Comparison of ENCODE assay signal across 8 cellular contexts in genomic region chr19:8004723-8005513, GRCh38. TPM values are rescaled to one million over a fixed set of nuclear protein-coding genes. Genes with fewer than 3 reads are reported as not detected.
DNase-seq lines count a peak whose midpoint lies in the region; ATAC-seq and TF ChIP-seq lines count a peak whose summit lies in the region.

No MANE protein-coding gene starts in this region.

- H3K9me3 ChIP-seq in SK-N-SH (no peaks in the 10 kb centered on the region), lower lobe of right lung (no peaks in the 10 kb centered on the region)

- H3K27me3 ChIP-seq in SK-N-SH (ENCODE audit: insufficient read depth) (no peaks in the 10 kb centered on the region), lower lobe of right lung (ENCODE audit: low read depth) (no peaks in the 10 kb centered on the region)

- H2AFZ ChIP-seq in SK-N-SH (ENCODE audit: low read depth): no peak overlapping the region

- peak; percentile 21 for ATAC-seq in HG03025 (IDR thresholded peaks at IDR 0.05; ENCODE audit: low FRiP score, unreplicated experiment)
- ATAC-seq in lower lobe of right lung: peak; percentile 2 to 16

- POLR2A ChIA-PET in SK-N-SH (lab: Yijun Ruan, JAX): interaction anchor here (0.7 to 2.5 kb wide), 3 partner anchors 31 to 76 kb away, joined by 3 to 14 read pairs (median 3); partner anchors contain the start of gene TIMM44

- peak overlapping the region; percentile 80 for H3K9ac ChIP-seq in SK-N-SH

- TF ChIP-seq EP300 in SK-N-SH (IDR thresholded peaks at IDR 0.05; ENCODE audit: borderline replicate concordance in 1 of 2, low read depth in 1 of 2, low read length in 1 of 2): no peak

- H3K9me2 ChIP-seq in SK-N-SH: no peaks in the 10 kb centered on the region

- TF ChIP-seq CTCF in SK-N-SH (IDR thresholded peaks at IDR 0.05): no peak
- no peak for TF ChIP-seq CTCF in cardiac fibroblast (IDR thresholded peaks at IDR 0.05; ENCODE audit: low read depth, low read length)
- no peak for TF ChIP-seq CTCF in lower lobe of right lung (IDR thresholded peaks at IDR 0.05)

- peaks cover 63% of the 10 kb centered on the region for H3K79me2 ChIP-seq in SK-N-SH (ENCODE audit: insufficient read depth)

- CTCF ChIA-PET in SK-N-SH (lab: Yijun Ruan, JAX): interaction anchor here (0.6 to 2.6 kb wide), 7 partner anchors 9 to 60 kb away, joined by 3 to 13 read pairs (median 3); no protein-coding TSS in a partner anchor

- under 1% methylated on average over 26 of the region's 74 CpGs for WGBS in SK-N-SH (ENCODE audit: low lambda C conversion rate)

- DNase-seq in activated T-cell treated with anti-CD3 and anti-CD28 coated beads for 24 hours (ENCODE audit: low read depth): peak; percentile 14
- DNase-seq in activated T-cell treated with anti-CD3 and anti-CD28 coated beads for 4 hours: no peak
- DNase-seq in SK-N-SH: peak; percentile 78
- DNase-seq in cardiac fibroblast (ENCODE audit: low read depth in 2 of 2): peak; percentile 33 to 40
- DNase-seq in lower lobe of right lung: no peak
- DNase-seq in cerebellar nuclear complex (lab: John Stamatoyannopoulos, UW): no peak

- H3K4me3 ChIP-seq in SK-N-SH (ENCODE audit: low read depth in 2 of 2, low read length in 1 of 2): peak overlapping the region; percentile 71 to 72
- peak overlapping the region; percentile 66 to 67 for H3K4me3 ChIP-seq in cardiac fibroblast (replicated peaks in 1 of 2; ENCODE audit: low read depth in 2 of 2, low read length in 2 of 2)
- H3K4me3 ChIP-seq in lower lobe of right lung: peak overlapping the region; percentile 73

- intact Hi-C loops in lower lobe of right lung (cut with DNase I): no loop called here

- H3K27ac ChIP-seq in SK-N-SH (ENCODE audit: low read depth in 2 of 2, low read length in 1 of 2) (peak overlapping the region; percentile 36 to 66; a peak in 3 of 4 replicates), lower lobe of right lung (peak overlapping the region; percentile 78), temporal lobe (ENCODE audit: low read depth, low read length) (peak overlapping the region; percentile 13)

- H3F3A ChIP-seq in SK-N-SH (replicated peaks; ENCODE audit: insufficient read depth): peaks cover 8% of the 10 kb centered on the region

- peaks cover 0 to 3% of the 10 kb centered on the region in 2 experiments for H3K36me3 ChIP-seq in SK-N-SH (replicated peaks in 1 of 2; ENCODE audit: control insufficient read depth in 1 of 2, insufficient read depth in 2 of 2, low read length in 1 of 2)
- H3K36me3 ChIP-seq in lower lobe of right lung: peaks cover 1% of the 10 kb centered on the region

- peak overlapping the region; percentile 82 for H3K4me2 ChIP-seq in SK-N-SH

- peaks cover 5 to 26% of the 10 kb centered on the region in 2 experiments; a peak in 2 of 4 replicates for H3K4me1 ChIP-seq in SK-N-SH (ENCODE audit: control insufficient read depth in 1 of 2, insufficient read depth in 2 of 2, low read depth in 1 of 2, low read length in 1 of 2)
- peaks cover 53% of the 10 kb centered on the region for H3K4me1 ChIP-seq in lower lobe of right lung

- H4K20me1 ChIP-seq in SK-N-SH (ENCODE audit: insufficient read depth): peaks cover 47% of the 10 kb centered on the region

- no peak for TF ChIP-seq RAD21 in SK-N-SH (IDR thresholded peaks at IDR 0.05; ENCODE audit: low read length)

TF ChIP-seq in SK-N-SH, 30 proteins besides CTCF, POLR2A, EP300 and RAD21:
- TF ChIP-seq, protein P1, sequence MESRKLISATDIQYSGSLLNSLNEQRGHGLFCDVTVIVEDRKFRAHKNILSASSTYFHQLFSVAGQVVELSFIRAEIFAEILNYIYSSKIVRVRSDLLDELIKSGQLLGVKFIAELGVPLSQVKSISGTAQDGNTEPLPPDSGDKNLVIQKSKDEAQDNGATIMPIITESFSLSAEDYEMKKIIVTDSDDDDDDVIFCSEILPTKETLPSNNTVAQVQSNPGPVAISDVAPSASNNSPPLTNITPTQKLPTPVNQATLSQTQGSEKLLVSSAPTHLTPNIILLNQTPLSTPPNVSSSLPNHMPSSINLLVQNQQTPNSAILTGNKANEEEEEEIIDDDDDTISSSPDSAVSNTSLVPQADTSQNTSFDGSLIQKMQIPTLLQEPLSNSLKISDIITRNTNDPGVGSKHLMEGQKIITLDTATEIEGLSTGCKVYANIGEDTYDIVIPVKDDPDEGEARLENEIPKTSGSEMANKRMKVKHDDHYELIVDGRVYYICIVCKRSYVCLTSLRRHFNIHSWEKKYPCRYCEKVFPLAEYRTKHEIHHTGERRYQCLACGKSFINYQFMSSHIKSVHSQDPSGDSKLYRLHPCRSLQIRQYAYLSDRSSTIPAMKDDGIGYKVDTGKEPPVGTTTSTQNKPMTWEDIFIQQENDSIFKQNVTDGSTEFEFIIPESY (IDR thresholded peaks at IDR 0.05; ENCODE audit: borderline replicate concordance, low read depth): no peak
- no peak for TF ChIP-seq RCOR1 (IDR thresholded peaks at IDR 0.05; ENCODE audit: low read length)
- peak; percentile 56 for TF ChIP-seq NRF1 (IDR thresholded peaks at IDR 0.05; ENCODE audit: low read depth, low read length)
- TF ChIP-seq, protein P2, sequence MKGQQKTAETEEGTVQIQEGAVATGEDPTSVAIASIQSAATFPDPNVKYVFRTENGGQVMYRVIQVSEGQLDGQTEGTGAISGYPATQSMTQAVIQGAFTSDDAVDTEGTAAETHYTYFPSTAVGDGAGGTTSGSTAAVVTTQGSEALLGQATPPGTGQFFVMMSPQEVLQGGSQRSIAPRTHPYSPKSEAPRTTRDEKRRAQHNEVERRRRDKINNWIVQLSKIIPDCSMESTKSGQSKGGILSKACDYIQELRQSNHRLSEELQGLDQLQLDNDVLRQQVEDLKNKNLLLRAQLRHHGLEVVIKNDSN (IDR thresholded peaks at IDR 0.05; ENCODE audit: borderline replicate concordance, low read depth): no peak
- TF ChIP-seq FOXJ3 (CRISPR knock-in tag; IDR thresholded peaks at IDR 0.05): no peak
- TF ChIP-seq MXI1 (IDR thresholded peaks at IDR 0.05; ENCODE audit: low read depth, low read length): peak; percentile 16; the same call in 1 of the 2 replicates

RNA-seq across cellular contexts. Expression of gene ELAVL1, which starts 0.5 kb away (rescaled TPM):
- 41.7 and 49.6 TPM in 2 replicates for polyA plus RNA-seq in SK-N-SH (2012; rRNA removed)
- 53.5 and 64.4 TPM in 2 replicates for polyA plus RNA-seq in SK-N-SH (2012; cell fraction: cytosol; rRNA removed)
- polyA plus RNA-seq in SK-N-SH (2012; cell fraction: nucleus; rRNA removed): 36.8 and 42.3 TPM in 2 replicates
- total RNA-seq in lower lobe of right lung (66.3 TPM), temporal lobe (18.7 TPM)

RNA-seq across cellular contexts. Expression of gene CCL25, which starts 47.6 kb away (rescaled TPM):
- not detected in 2 replicates for polyA plus RNA-seq in SK-N-SH (2012; rRNA removed)
- 0.05 TPM in 1 of 2 replicates, not detected in the other for polyA plus RNA-seq in SK-N-SH (2012; cell fraction: cytosol; rRNA removed)
- 0.29 and 0.31 TPM in 2 replicates for polyA plus RNA-seq in SK-N-SH (2012; cell fraction: nucleus; rRNA removed)
- total RNA-seq in lower lobe of right lung (not detected), temporal lobe (0.25 TPM)

Comparison
In these comparisons a context has a peak if more than half of its experiments do, and no peak if none do; other contexts are left out.
1. DNase-seq: peak in activated T-cell treated with anti-CD3 and anti-CD28 coated beads for 24 hours (single experiment), SK-N-SH (single experiment) and cardiac fibroblast (2 of 2); none in activated T-cell treated with anti-CD3 and anti-CD28 coated beads for 4 hours (single experiment), lower lobe of right lung (single experiment) and cerebellar nuclear complex (0 of 2).
2. H3K27ac ChIP-seq: peak in every context shown above with its lines; median percentile 78 in lower lobe of right lung; 51 in SK-N-SH; 13 in temporal lobe.
3. Peak in every context shown above with its lines, with median percentiles within 50 percentile points of each other: H3K4me3 ChIP-seq.